In the genomic region with DNA sequence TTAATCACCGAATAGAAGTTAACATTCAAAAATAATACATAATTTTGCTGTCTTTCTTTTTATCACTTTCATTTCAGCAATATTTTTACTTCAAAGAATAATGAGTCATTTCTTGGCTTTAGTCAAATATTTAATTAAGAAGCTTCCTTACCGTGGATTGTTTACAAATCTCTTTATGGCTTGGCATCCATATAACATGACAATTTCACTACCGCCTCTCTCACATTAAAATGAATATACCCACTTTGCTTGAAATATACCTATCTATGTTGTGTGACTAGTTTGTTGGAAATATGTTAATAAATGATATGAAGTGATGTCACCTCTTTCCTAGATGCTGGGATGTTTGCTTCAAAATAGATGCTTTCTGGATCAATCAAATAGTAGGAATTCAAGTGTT, we compare ENCODE assay signal across 16 cellular contexts.
"Had no signal": no experiment of that assay in that cellular context is flagged by ENCODE, and none has a peak within 500 bp of the region (broad histone marks: within the 10 kb centered on the region; RNA-seq: fewer than 3 reads in every experiment).

No MANE protein-coding gene starts in this region.

- ATAC-seq: left cardiac atrium, lower lobe of right lung, natural killer cell, right cardiac atrium had no signal

- DNase-seq: effector CD4-positive, alpha-beta T cell; endodermal cell; foreskin melanocyte; head of caudate nucleus; kidney; left cardiac atrium; left ventricle myocardium inferior; lower lobe of right lung; natural killer cell; right cardiac atrium; small intestine; stimulated activated CD4-positive, alpha-beta T cell treated with anti-CD3 and anti-CD28 coated beads, Interleukin-12 subunit alpha, Interleukin-12 subunit beta, amount 100 ng/mL, for 4 hours; stimulated activated naive CD4-positive, alpha-beta T cell; stomach; substantia nigra; transverse colon had no signal
